2 cellular contexts compared by ENCODE assay signal in the genomic region with DNA sequence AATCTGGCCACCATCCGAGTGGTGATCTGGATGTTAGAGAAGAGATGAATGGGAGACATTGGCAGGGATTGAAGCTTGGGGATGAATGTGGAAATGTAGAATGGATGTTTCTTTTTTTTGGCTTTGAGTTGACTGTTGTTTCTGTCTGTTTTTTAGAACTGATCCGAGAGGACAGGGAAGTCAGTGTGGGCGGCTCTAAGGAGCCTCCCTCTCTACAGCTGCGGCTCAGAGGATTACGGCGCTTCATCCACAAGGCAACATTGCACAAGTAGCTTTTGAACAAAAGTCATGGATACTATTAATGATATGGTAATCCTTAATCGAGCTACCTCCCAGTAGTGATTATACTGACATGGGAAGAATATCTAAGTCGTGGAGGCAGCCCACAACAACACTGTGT.
TF ChIP-seq lines count a peak whose summit lies in the region.

No MANE protein-coding gene starts in this region.

TF ChIP-seq in GM23338, 12 proteins besides CTCF, POLR2A, EP300 and RAD21 (continued from another document):
- TF ChIP-seq, protein P1, sequence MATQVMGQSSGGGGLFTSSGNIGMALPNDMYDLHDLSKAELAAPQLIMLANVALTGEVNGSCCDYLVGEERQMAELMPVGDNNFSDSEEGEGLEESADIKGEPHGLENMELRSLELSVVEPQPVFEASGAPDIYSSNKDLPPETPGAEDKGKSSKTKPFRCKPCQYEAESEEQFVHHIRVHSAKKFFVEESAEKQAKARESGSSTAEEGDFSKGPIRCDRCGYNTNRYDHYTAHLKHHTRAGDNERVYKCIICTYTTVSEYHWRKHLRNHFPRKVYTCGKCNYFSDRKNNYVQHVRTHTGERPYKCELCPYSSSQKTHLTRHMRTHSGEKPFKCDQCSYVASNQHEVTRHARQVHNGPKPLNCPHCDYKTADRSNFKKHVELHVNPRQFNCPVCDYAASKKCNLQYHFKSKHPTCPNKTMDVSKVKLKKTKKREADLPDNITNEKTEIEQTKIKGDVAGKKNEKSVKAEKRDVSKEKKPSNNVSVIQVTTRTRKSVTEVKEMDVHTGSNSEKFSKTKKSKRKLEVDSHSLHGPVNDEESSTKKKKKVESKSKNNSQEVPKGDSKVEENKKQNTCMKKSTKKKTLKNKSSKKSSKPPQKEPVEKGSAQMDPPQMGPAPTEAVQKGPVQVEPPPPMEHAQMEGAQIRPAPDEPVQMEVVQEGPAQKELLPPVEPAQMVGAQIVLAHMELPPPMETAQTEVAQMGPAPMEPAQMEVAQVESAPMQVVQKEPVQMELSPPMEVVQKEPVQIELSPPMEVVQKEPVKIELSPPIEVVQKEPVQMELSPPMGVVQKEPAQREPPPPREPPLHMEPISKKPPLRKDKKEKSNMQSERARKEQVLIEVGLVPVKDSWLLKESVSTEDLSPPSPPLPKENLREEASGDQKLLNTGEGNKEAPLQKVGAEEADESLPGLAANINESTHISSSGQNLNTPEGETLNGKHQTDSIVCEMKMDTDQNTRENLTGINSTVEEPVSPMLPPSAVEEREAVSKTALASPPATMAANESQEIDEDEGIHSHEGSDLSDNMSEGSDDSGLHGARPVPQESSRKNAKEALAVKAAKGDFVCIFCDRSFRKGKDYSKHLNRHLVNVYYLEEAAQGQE (IDR thresholded peaks at IDR 0.05; ENCODE audit: unreplicated experiment) = no peak
- no peak for TF ChIP-seq EZH2phosphoT487 (IDR thresholded peaks at IDR 0.05; ENCODE audit: unreplicated experiment)
- no peak for TF ChIP-seq STAT1 (IDR thresholded peaks at IDR 0.05; ENCODE audit: unreplicated experiment)
- no peak for TF ChIP-seq EZH2 (IDR thresholded peaks at IDR 0.05; ENCODE audit: low read depth, unreplicated experiment)
- TF ChIP-seq, protein P2, sequence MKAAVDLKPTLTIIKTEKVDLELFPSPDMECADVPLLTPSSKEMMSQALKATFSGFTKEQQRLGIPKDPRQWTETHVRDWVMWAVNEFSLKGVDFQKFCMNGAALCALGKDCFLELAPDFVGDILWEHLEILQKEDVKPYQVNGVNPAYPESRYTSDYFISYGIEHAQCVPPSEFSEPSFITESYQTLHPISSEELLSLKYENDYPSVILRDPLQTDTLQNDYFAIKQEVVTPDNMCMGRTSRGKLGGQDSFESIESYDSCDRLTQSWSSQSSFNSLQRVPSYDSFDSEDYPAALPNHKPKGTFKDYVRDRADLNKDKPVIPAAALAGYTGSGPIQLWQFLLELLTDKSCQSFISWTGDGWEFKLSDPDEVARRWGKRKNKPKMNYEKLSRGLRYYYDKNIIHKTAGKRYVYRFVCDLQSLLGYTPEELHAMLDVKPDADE (IDR thresholded peaks at IDR 0.05) = no peak
- no peak for TF ChIP-seq JUNB (IDR thresholded peaks at IDR 0.05; ENCODE audit: unreplicated experiment)

TF ChIP-seq in SK-N-SH, 30 proteins besides CTCF, POLR2A, EP300 and RAD21 (continued from another document):
- TF ChIP-seq, protein P1 (IDR thresholded peaks at IDR 0.05; ENCODE audit: low read depth, low read length) = no peak
- TF ChIP-seq SIN3A (IDR thresholded peaks at IDR 0.05; ENCODE audit: borderline replicate concordance, low read depth, low read length) (no peak), EZH2phosphoT487 (IDR thresholded peaks at IDR 0.05; ENCODE audit: borderline replicate concordance, low read depth) (no peak), FOSL2 (IDR thresholded peaks at IDR 0.05; ENCODE audit: borderline replicate concordance, low read depth) (no peak), TAF1 (IDR thresholded peaks at IDR 0.05; ENCODE audit: borderline replicate concordance, low read depth, low read length) (no peak), RCOR1 (IDR thresholded peaks at IDR 0.05; ENCODE audit: low read length) (no peak), CHD2 (IDR thresholded peaks at IDR 0.05; ENCODE audit: low read length, partially characterized antibody) (no peak), FOXM1 (IDR thresholded peaks at IDR 0.05; ENCODE audit: low read depth) (no peak)
- TF ChIP-seq, protein P3, sequence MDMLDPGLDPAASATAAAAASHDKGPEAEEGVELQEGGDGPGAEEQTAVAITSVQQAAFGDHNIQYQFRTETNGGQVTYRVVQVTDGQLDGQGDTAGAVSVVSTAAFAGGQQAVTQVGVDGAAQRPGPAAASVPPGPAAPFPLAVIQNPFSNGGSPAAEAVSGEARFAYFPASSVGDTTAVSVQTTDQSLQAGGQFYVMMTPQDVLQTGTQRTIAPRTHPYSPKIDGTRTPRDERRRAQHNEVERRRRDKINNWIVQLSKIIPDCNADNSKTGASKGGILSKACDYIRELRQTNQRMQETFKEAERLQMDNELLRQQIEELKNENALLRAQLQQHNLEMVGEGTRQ (IDR thresholded peaks at IDR 0.05; ENCODE audit: borderline replicate concordance, low read depth, low read length) = no peak
- TF ChIP-seq, protein P4, sequence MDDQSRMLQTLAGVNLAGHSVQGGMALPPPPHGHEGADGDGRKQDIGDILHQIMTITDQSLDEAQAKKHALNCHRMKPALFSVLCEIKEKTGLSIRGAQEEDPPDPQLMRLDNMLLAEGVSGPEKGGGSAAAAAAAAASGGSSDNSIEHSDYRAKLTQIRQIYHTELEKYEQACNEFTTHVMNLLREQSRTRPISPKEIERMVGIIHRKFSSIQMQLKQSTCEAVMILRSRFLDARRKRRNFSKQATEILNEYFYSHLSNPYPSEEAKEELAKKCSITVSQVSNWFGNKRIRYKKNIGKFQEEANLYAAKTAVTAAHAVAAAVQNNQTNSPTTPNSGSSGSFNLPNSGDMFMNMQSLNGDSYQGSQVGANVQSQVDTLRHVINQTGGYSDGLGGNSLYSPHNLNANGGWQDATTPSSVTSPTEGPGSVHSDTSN (IDR thresholded peaks at IDR 0.05) = no peak
